In the genomic region with DNA sequence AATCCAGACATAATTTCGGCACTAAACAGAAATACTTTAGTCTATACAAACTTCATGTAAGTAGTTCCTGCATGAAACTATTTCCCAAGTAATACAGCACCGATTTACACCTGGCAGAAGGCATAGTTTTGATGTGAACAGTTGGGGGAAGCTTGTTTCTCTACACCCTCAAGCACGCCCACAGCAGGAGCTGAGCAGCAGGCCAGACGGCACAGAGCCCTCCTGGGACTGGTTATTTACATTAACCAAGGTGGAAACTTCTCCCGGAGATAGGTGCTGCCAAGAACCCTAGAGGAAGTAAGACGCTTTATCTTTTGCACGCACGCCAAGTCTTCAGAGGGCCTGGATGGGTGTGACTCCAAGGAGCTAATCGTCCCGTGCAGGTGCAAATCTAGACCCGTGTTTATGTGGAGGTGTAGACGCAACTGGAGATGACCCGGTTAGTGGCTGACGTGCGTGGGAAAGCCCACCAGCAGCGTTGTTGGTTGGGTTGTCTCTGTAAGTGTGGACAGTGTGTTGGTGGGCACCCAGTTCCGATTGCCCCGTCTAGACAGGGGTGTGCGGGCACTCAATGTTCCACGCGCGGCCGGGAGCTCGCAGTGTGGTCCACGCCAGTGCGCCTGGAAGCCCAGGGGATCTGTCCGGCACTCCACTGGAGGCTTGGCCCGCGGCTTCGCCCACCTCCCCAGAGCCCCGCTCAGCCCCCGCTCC, we compare ENCODE assay signal across 1 cellular context.
TF ChIP-seq lines count a peak whose summit lies in the region.

No MANE protein-coding gene starts in this region.

TF ChIP-seq in WTC11, 78 proteins besides CTCF, POLR2A, EP300 and RAD21 (continued from another document):
- TF ChIP-seq AR (CRISPR knock-in tag; IDR thresholded peaks at IDR 0.05) (no peak), ZBTB21 (CRISPR knock-in tag; IDR thresholded peaks at IDR 0.05; ENCODE audit: borderline replicate concordance) (no peak), E2F1 (CRISPR knock-in tag; IDR thresholded peaks at IDR 0.05) (no peak), ZNF121 (CRISPR knock-in tag; IDR thresholded peaks at IDR 0.05) (no peak), ELF4 (CRISPR knock-in tag; IDR thresholded peaks at IDR 0.05; ENCODE audit: low read depth) (no peak), ESRRA (CRISPR knock-in tag; IDR thresholded peaks at IDR 0.05; ENCODE audit: borderline replicate concordance) (no peak), ZSCAN18 (CRISPR knock-in tag; IDR thresholded peaks at IDR 0.05) (no peak)
TF ChIP-seq in WTC11: peak in this region for 3.
